Comparison of ENCODE assay signal across 8 cellular contexts in genomic region chr12:67355428-67356385, GRCh38.
A peak's percentile ranks its signal among the peaks of the same experiment; 100 is the strongest.
DNase-seq lines count a peak whose midpoint lies in the region; ATAC-seq, FAIRE-seq and TF ChIP-seq lines count a peak whose summit lies in the region.

No MANE protein-coding gene starts in this region.

- peaks cover 1 to 3% (median 2%) of the 10 kb centered on the region in 3 donors for H3K27me3 Mint-ChIP-seq in CD14-positive monocyte (ENCODE audit: low read depth in 3 of 3)

- no peak for ATAC-seq in GM18520 (IDR thresholded peaks at IDR 0.05; ENCODE audit: unreplicated experiment)

- no peak overlapping the region for H3K4me2 ChIP-seq in SU-DHL-6 (ENCODE audit: low read depth, low read length, poor library complexity, severe bottlenecking)

- FAIRE-seq in GM18507 (lab: Jason Lieb, UNC): peak; percentile 44

- H3K36me3 Mint-ChIP-seq in CD14-positive monocyte: no peaks in the 10 kb centered on the region

- H3K9ac ChIP-seq in SU-DHL-6 (ENCODE audit: low read length): no peak overlapping the region

- no peaks in the 10 kb centered on the region for H4K20me1 ChIP-seq in SU-DHL-6 (ENCODE audit: low read depth, low read length)

- peaks cover 0 to 1% (median 0%) of the 10 kb centered on the region in 7 donors for H3K9me3 Mint-ChIP-seq in CD14-positive monocyte

- no peaks in the 10 kb centered on the region for H3K9me2 ChIP-seq in SU-DHL-6 (replicated peaks; ENCODE audit: insufficient read depth, low read length)

- H3K4me1 ChIP-seq in neuron (ENCODE audit: insufficient read depth, low read length): no peaks in the 10 kb centered on the region

- H3K27ac ChIP-seq in SU-DHL-6 (ENCODE audit: low read depth, low read length): no peak overlapping the region

- peaks cover 6% of the 10 kb centered on the region for H3K4me1 Mint-ChIP-seq in CD14-positive monocyte

- H3K27me3 ChIP-seq in SU-DHL-6 (ENCODE audit: low read length): no peaks in the 10 kb centered on the region
- no peaks in the 10 kb centered on the region for H3K27me3 ChIP-seq in neuron (ENCODE audit: insufficient read depth, low read length)

- no peak overlapping the region for H3K4me3 Mint-ChIP-seq in CD14-positive monocyte

- H3K9me3 ChIP-seq in SU-DHL-6 (ENCODE audit: insufficient read depth, low read length) (no peaks in the 10 kb centered on the region), neuron (ENCODE audit: low read length) (no peaks in the 10 kb centered on the region)

- H3K27ac Mint-ChIP-seq in CD14-positive monocyte: no peak overlapping the region

- no peak overlapping the region for H2AFZ ChIP-seq in SU-DHL-6 (ENCODE audit: low read depth, low read length, severe bottlenecking)
- peak overlapping the region; percentile 28 for H2AFZ ChIP-seq in neuron (ENCODE audit: low read depth, low read length)

- TF ChIP-seq CTCF in CD14-positive monocyte (IDR thresholded peaks at IDR 0.05): peak; percentile 68
- peak; percentile 48 for TF ChIP-seq CTCF in SU-DHL-6 (IDR thresholded peaks at IDR 0.05; ENCODE audit: insufficient read depth, low read length, poor library complexity, severe bottlenecking)

- H3K4me3 ChIP-seq in SU-DHL-6 (ENCODE audit: insufficient read depth, low read length, poor library complexity, severe bottlenecking) (no peak overlapping the region), neuron (ENCODE audit: low read length) (no peak overlapping the region)

- no peaks in the 10 kb centered on the region for H3F3A ChIP-seq in SU-DHL-6 (ENCODE audit: insufficient read depth)

- H3K36me3 ChIP-seq in SU-DHL-6 (ENCODE audit: low read length) (no peaks in the 10 kb centered on the region), neuron (ENCODE audit: insufficient read depth, low read length) (no peaks in the 10 kb centered on the region)

- DNase-seq in CD14-positive monocyte (ENCODE audit: low spot score) (no peak), GM18507 (ENCODE audit: extremely low spot score, insufficient read length, low read depth) (no peak), NCI-H1417 (lab: John Stamatoyannopoulos, UW) (peak; percentile 54 to 89 (median 81)), fibroblast of peridontal ligament (ENCODE audit: extremely low read depth) (peak; percentile 87), T1000 (lab: John Stamatoyannopoulos, UW) (no peak)

- no peaks in the 10 kb centered on the region for H3K79me2 ChIP-seq in SU-DHL-6 (ENCODE audit: insufficient read depth, low read length)

- intact Hi-C loops in CD14-positive monocyte (cut with micrococcal nuclease): loop anchor here (5.0 kb wide), 1 partner anchor 587 kb away; no protein-coding TSS in a partner anchor

Comparison
In these comparisons a context has a peak if more than half of its experiments do, and no peak if none do; other contexts are left out.
1. DNase-seq: peak in NCI-H1417 (3 of 3) and fibroblast of peridontal ligament (single experiment); none in CD14-positive monocyte (single experiment), GM18507 (single experiment) and T1000 (single experiment).